Comparison of ENCODE assay signal across 9 cellular contexts in genomic region chr6:97497713-97498331, GRCh38.
A peak's percentile ranks its signal among the peaks of the same experiment; 100 is the strongest.
DNase-seq lines count a peak whose midpoint lies in the region; ATAC-seq and TF ChIP-seq lines count a peak whose summit lies in the region.
"Had no signal": no experiment of that assay in that cellular context is flagged by ENCODE, and none has a peak within 500 bp of the region (broad histone marks: within the 10 kb centered on the region; RNA-seq: fewer than 3 reads in every experiment).

No MANE protein-coding gene starts in this region.

- H3K9me3 ChIP-seq in CD4-positive, CD25-positive, alpha-beta regulatory T cell (ENCODE audit: control insufficient read depth in 2 of 2, low read length in 2 of 2) = no peaks in the 10 kb centered on the region

- H3K4me1 Mint-ChIP-seq in CD4-positive, CD25-positive, alpha-beta regulatory T cell = no peaks in the 10 kb centered on the region
- H3K4me1 Mint-ChIP-seq in activated B cell treated with CpG ODN at 0.5 μM for 24 hours = no peaks in the 10 kb centered on the region

- no peaks in the 10 kb centered on the region for H3K27me3 ChIP-seq in CD4-positive, CD25-positive, alpha-beta regulatory T cell (ENCODE audit: control insufficient read depth, insufficient read depth, low read length)

- no peak overlapping the region for H3K27ac Mint-ChIP-seq in CD4-positive, CD25-positive, alpha-beta regulatory T cell
- H3K27ac Mint-ChIP-seq in activated B cell treated with CpG ODN at 0.5 μM for 24 hours = no peak overlapping the region
- H3K27ac Mint-ChIP-seq: T-helper 1 cell treated with Interleukin-12 subunit alpha and Interleukin-12 subunit beta and Interleukin-4 antibody, amounts not matched to agents 30 μg/mL and 1 μg/mL, for 36 hours had no signal

- peak; percentile 63 to 65 for ATAC-seq in CD4-positive, CD25-positive, alpha-beta regulatory T cell (ENCODE audit: low read depth in 2 of 2)
- peak; percentile 99 for ATAC-seq in HG03280 (IDR thresholded peaks at IDR 0.05; ENCODE audit: unreplicated experiment)
- ATAC-seq in activated B cell treated with CpG ODN at 0.5 μM for 24 hours (ENCODE audit: low read depth) = peak; percentile 68
- ATAC-seq in left colon = peak; percentile 86

- no peaks in the 10 kb centered on the region for H3K36me3 Mint-ChIP-seq in CD4-positive, CD25-positive, alpha-beta regulatory T cell
- H3K36me3 Mint-ChIP-seq in activated B cell treated with CpG ODN at 0.5 μM for 24 hours (ENCODE audit: low read depth) = no peaks in the 10 kb centered on the region

- CTCF ChIA-PET in activated B cell treated with CpG ODN at 0.5 μM for 24 hours (lab: Charles Lee) = interaction anchor here (0.6 to 5.0 kb wide), 5 partner anchors 429 to 1622 kb away, joined by 3 to 30 read pairs (median 5); no protein-coding TSS in a partner anchor

- DNase-seq in CD4-positive, CD25-positive, alpha-beta regulatory T cell = peak; percentile 13 to 69 (median 45)
- peak; percentile 1 for DNase-seq in GM19240 (ENCODE audit: insufficient read length, low spot score)
- peak; percentile 39 for DNase-seq in NCI-H2196 treated with DMSO at 0.1 percent for 48 hours (lab: John Stamatoyannopoulos, UW; ENCODE audit: unreplicated experiment)
- DNase-seq in activated B cell treated with CpG ODN at 0.5 μM for 24 hours = peak; percentile 34
- peak; percentile 45 for DNase-seq in central memory CD4-positive, alpha-beta T cell
- DNase-seq in left colon = peak; percentile 31 to 62
- DNase-seq in stimulated activated CD4-positive, alpha-beta T cell treated with anti-CD3 and anti-CD28 coated beads, Interleukin-4, amount 100 ng/mL, for 1 hour = peak; percentile 60

- POLR2A ChIA-PET in activated B cell treated with CpG ODN at 0.5 μM for 24 hours (lab: Charles Lee) = interaction anchor here (0.6 kb wide), 1 partner anchor 1336 kb away, joined by 3 read pairs; the partner anchor contains the start of gene POU3F2

- H3K4me3 Mint-ChIP-seq in CD4-positive, CD25-positive, alpha-beta regulatory T cell = no peak overlapping the region
- H3K4me3 Mint-ChIP-seq in activated B cell treated with CpG ODN at 0.5 μM for 24 hours = no peak overlapping the region
- H3K4me3 Mint-ChIP-seq: T-helper 1 cell treated with Interleukin-12 subunit alpha and Interleukin-12 subunit beta and Interleukin-4 antibody, amounts not matched to agents 30 μg/mL and 1 μg/mL, for 36 hours had no signal

- H3K4me1 ChIP-seq in CD4-positive, CD25-positive, alpha-beta regulatory T cell (ENCODE audit: control insufficient read depth, insufficient read depth, low read length, poor library complexity, severe bottlenecking) = no peaks in the 10 kb centered on the region

- TF ChIP-seq CTCF in activated B cell treated with CpG ODN at 0.5 μM for 24 hours (IDR thresholded peaks at IDR 0.05) = peak; percentile 91

- H3K4me3 ChIP-seq in CD4-positive, CD25-positive, alpha-beta regulatory T cell (ENCODE audit: low read depth, low read length) = no peak overlapping the region

- H3K36me3 ChIP-seq in CD4-positive, CD25-positive, alpha-beta regulatory T cell (ENCODE audit: control insufficient read depth, insufficient read depth, low read length) = no peaks in the 10 kb centered on the region

- H3K27me3 Mint-ChIP-seq in CD4-positive, CD25-positive, alpha-beta regulatory T cell = peaks cover 8% of the 10 kb centered on the region
- H3K27me3 Mint-ChIP-seq in activated B cell treated with CpG ODN at 0.5 μM for 24 hours = peaks cover 9% of the 10 kb centered on the region

- H3K9me3 Mint-ChIP-seq in CD4-positive, CD25-positive, alpha-beta regulatory T cell = no peaks in the 10 kb centered on the region
- no peaks in the 10 kb centered on the region for H3K9me3 Mint-ChIP-seq in activated B cell treated with CpG ODN at 0.5 μM for 24 hours
- H3K9me3 Mint-ChIP-seq: T-helper 1 cell treated with Interleukin-12 subunit alpha and Interleukin-12 subunit beta and Interleukin-4 antibody, amounts not matched to agents 30 μg/mL and 1 μg/mL, for 36 hours had no signal

- no peak overlapping the region for H3K27ac ChIP-seq in CD4-positive, CD25-positive, alpha-beta regulatory T cell (ENCODE audit: insufficient read depth, low read length, poor library complexity, severe bottlenecking)

- intact Hi-C loops in activated B cell treated with CpG ODN at 0.5 μM for 24 hours (cut with micrococcal nuclease) (loop anchor here (1.0 to 5.0 kb wide), 5 partner anchors 311 to 1621 kb away; no protein-coding TSS in a partner anchor), left colon (cut with DNase I, micrococcal nuclease) (loop anchor here in 1 of 2 donors (5.0 kb wide), 2 partner anchors 1349 to 1619 kb away; no protein-coding TSS in a partner anchor)

Comparison
In these comparisons a context has a peak if more than half of its experiments do, and no peak if none do; other contexts are left out.
1. DNase-seq: peak in every context shown above with its lines; median percentile 60 in stimulated activated CD4-positive, alpha-beta T cell treated with anti-CD3 and anti-CD28 coated beads, Interleukin-4, amount 100 ng/mL, for 1 hour; 46 in left colon; 45 in CD4-positive, CD25-positive, alpha-beta regulatory T cell; 45 in central memory CD4-positive, alpha-beta T cell; 39 in NCI-H2196 treated with DMSO at 0.1 percent for 48 hours; 34 in activated B cell treated with CpG ODN at 0.5 μM for 24 hours; 1 in GM19240.